In the genomic region with DNA sequence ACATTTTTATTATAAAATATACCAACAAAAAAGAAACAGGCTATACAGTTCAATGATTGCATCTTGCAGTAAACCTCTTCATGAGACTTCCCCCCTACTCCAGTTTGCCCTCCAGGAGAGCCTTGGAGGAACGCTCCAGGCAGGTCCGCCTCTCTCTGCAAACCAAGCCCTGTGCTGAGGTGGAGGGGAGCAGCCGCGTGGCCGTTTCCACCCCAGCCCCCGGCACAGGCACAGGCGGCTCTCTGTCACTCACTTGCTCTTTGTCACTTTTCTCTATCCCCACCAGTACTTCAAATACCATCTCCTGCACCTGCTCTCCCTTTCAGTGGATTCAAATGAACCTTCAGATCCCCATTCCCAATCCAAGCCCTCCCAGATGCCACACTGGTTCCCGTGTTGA, we compare ENCODE assay signal across 28 cellular contexts.
"Had no signal": no experiment of that assay in that cellular context is flagged by ENCODE, and none has a peak within 500 bp of the region (broad histone marks: within the 10 kb centered on the region; RNA-seq: fewer than 3 reads in every experiment).

No MANE protein-coding gene starts in this region.

- H3K27ac ChIP-seq: epithelial cell of prostate, esophagus squamous epithelium, gastrocnemius medialis, heart right ventricle, left lung, lower lobe of right lung had no signal

- H3K4me3 ChIP-seq: esophagus squamous epithelium, gastrocnemius medialis, heart right ventricle, left lung, lower lobe of right lung, mucosa of descending colon had no signal

- H3K36me3 Mint-ChIP-seq: mesothelial cell of epicardium; naive B cell; naive thymus-derived CD8-positive, alpha-beta T cell had no signal

- H3K36me3 ChIP-seq: esophagus squamous epithelium, gastrocnemius medialis, heart right ventricle, left lung, lower lobe of right lung had no signal

- H3K4me1 Mint-ChIP-seq: naive B cell; naive thymus-derived CD8-positive, alpha-beta T cell had no signal

- H3K4me1 ChIP-seq: esophagus squamous epithelium, gastrocnemius medialis, heart right ventricle, left lung, lower lobe of right lung had no signal

- ATAC-seq: effector memory CD8-positive, alpha-beta T cell; esophagus mucosa; gastrocnemius medialis; heart right ventricle; left cardiac atrium; left lung; left ventricle myocardium superior; lower lobe of right lung; mucosa of descending colon; naive thymus-derived CD8-positive, alpha-beta T cell had no signal

- FAIRE-seq: endometrium, islet of Langerhans, keratinocyte had no signal

- H3K9me3 ChIP-seq: esophagus squamous epithelium, gastrocnemius medialis, lower lobe of right lung had no signal

- H3K4me3 Mint-ChIP-seq: dendritic cell treated with granulocyte-macrophage colony-stimulating factor and Interleukin-4, amounts not matched to agents 40 ng/mL and 50 ng/mL, for 4 days; effector memory CD8-positive, alpha-beta T cell; endodermal cell; mesothelial cell of epicardium; naive B cell; naive thymus-derived CD8-positive, alpha-beta T cell had no signal

- H3K9me3 Mint-ChIP-seq: endodermal cell had no signal

- H3K27me3 Mint-ChIP-seq: dendritic cell treated with granulocyte-macrophage colony-stimulating factor and Interleukin-4, amounts not matched to agents 40 ng/mL and 50 ng/mL, for 4 days; effector memory CD8-positive, alpha-beta T cell; naive B cell had no signal

- H3K27me3 ChIP-seq: esophagus squamous epithelium, gastrocnemius medialis, heart right ventricle, left lung had no signal

- H3K27ac Mint-ChIP-seq: dendritic cell treated with granulocyte-macrophage colony-stimulating factor and Interleukin-4, amounts not matched to agents 40 ng/mL and 50 ng/mL, for 4 days; effector memory CD8-positive, alpha-beta T cell; endodermal cell; mesothelial cell of epicardium; naive B cell; naive thymus-derived CD8-positive, alpha-beta T cell had no signal

- DNase-seq: cortex of kidney; effector CD8-positive, alpha-beta T cell; effector memory CD8-positive, alpha-beta T cell; endodermal cell; erythroblast; esophagus squamous epithelium; foreskin fibroblast; foreskin melanocyte; gastrocnemius medialis; glutamatergic neuron; head of caudate nucleus; heart right ventricle; hippocampal formation; left cardiac atrium; left lung; left ventricle myocardium superior; lower lobe of right lung; mesenchymal stem cell; mucosa of descending colon; naive B cell; naive thymus-derived CD8-positive, alpha-beta T cell had no signal
